In genomic region chr7:117010375-117011133, GRCh38 we compare ENCODE assay signal across 1 cellular context.
TF ChIP-seq lines count a peak whose summit lies in the region.

No MANE protein-coding gene starts in this region.

TF ChIP-seq in GM12878, 131 proteins besides CTCF, POLR2A, EP300 and RAD21 (continued from another document and continues in another):
- TF ChIP-seq ZBTB4 (CRISPR knock-in tag; IDR thresholded peaks at IDR 0.05) (no peak), TBL1XR1 (IDR thresholded peaks at IDR 0.05; ENCODE audit: low read depth, low read length) (0 out of 2 replicates have a peak, but pooled peaks have one; percentile 36), ZNF622 (IDR thresholded peaks at IDR 0.05) (no peak), ATF7 (IDR thresholded peaks at IDR 0.05; ENCODE audit: low read depth) (peak; percentile 83), WRNIP1 (IDR thresholded peaks at IDR 0.05; ENCODE audit: borderline replicate concordance, low read depth, low read length) (0 out of 2 replicates have a peak, but pooled peaks have one; percentile 32), PRDM15 (CRISPR knock-in tag; IDR thresholded peaks at IDR 0.05) (no peak), TCF7 (IDR thresholded peaks at IDR 0.05; ENCODE audit: borderline replicate concordance) (peak; percentile 74), HDAC2 (IDR thresholded peaks at IDR 0.05) (no peak), BMI1 (IDR thresholded peaks at IDR 0.05; ENCODE audit: borderline replicate concordance) (peak; percentile 52; the same call in 1 of the 2 replicates), SMAD1 (IDR thresholded peaks at IDR 0.05; ENCODE audit: low read depth, partially characterized antibody) (no peak), NBN (IDR thresholded peaks at IDR 0.05) (no peak; the same call in 1 of the 2 replicates), PAX8 (IDR thresholded peaks at IDR 0.05) (no peak), SMARCA5 (IDR thresholded peaks at IDR 0.05) (no peak), BHLHE40 (IDR thresholded peaks at IDR 0.05; ENCODE audit: borderline replicate concordance in 1 of 2, low read depth in 2 of 2, low read length in 1 of 2) (peak; percentile 45 to 62; a peak in 1 of 4 replicates), ZNF384 (IDR thresholded peaks at IDR 0.05; ENCODE audit: borderline replicate concordance, low read depth, low read length) (no peak), ZBTB40 (IDR thresholded peaks at IDR 0.05; ENCODE audit: borderline replicate concordance) (no peak), ASH2L (IDR thresholded peaks at IDR 0.05; ENCODE audit: borderline replicate concordance, low read depth) (no peak), CEBPB (IDR thresholded peaks at IDR 0.05; ENCODE audit: borderline replicate concordance in 1 of 2, low read depth in 2 of 2, low read length in 2 of 2) (peak in 1 of 2 experiments; percentile 46; a peak in 1 of 4 replicates), CBFB (IDR thresholded peaks at IDR 0.05; ENCODE audit: low read depth) (no peak), SUZ12 (IDR thresholded peaks at IDR 0.05; ENCODE audit: unreplicated experiment) (no peak), NFIC (IDR thresholded peaks at IDR 0.05; ENCODE audit: low read depth, low read length) (peak; percentile 97), ZZZ3 (IDR thresholded peaks at IDR 0.05; ENCODE audit: control insufficient read depth, insufficient read length, low read depth) (no peak), CREM (IDR thresholded peaks at IDR 0.05; ENCODE audit: low read depth) (peak; percentile 85), NRF1 (conservative IDR thresholded peaks at IDR 0.05; ENCODE audit: low read depth, low read length) (no peak), JUND (IDR thresholded peaks at IDR 0.05; ENCODE audit: low read depth, low read length) (no peak), ZNF217 (IDR thresholded peaks at IDR 0.05) (no peak; the same call in 1 of the 2 replicates), HDGF (IDR thresholded peaks at IDR 0.05) (no peak; the same call in 1 of the 2 replicates)
- TF ChIP-seq, protein P1, sequence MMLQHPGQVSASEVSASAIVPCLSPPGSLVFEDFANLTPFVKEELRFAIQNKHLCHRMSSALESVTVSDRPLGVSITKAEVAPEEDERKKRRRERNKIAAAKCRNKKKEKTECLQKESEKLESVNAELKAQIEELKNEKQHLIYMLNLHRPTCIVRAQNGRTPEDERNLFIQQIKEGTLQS (IDR thresholded peaks at IDR 0.05; ENCODE audit: borderline replicate concordance, extremely low read depth, low read depth, low read length) = no peak
- TF ChIP-seq, protein P2, sequence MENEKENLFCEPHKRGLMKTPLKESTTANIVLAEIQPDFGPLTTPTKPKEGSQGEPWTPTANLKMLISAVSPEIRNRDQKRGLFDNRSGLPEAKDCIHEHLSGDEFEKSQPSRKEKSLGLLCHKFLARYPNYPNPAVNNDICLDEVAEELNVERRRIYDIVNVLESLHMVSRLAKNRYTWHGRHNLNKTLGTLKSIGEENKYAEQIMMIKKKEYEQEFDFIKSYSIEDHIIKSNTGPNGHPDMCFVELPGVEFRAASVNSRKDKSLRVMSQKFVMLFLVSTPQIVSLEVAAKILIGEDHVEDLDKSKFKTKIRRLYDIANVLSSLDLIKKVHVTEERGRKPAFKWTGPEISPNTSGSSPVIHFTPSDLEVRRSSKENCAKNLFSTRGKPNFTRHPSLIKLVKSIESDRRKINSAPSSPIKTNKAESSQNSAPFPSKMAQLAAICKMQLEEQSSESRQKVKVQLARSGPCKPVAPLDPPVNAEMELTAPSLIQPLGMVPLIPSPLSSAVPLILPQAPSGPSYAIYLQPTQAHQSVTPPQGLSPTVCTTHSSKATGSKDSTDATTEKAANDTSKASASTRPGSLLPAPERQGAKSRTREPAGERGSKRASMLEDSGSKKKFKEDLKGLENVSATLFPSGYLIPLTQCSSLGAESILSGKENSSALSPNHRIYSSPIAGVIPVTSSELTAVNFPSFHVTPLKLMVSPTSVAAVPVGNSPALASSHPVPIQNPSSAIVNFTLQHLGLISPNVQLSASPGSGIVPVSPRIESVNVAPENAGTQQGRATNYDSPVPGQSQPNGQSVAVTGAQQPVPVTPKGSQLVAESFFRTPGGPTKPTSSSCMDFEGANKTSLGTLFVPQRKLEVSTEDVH (IDR thresholded peaks at IDR 0.05; ENCODE audit: low read depth, partially characterized antibody) = no peak
- TF ChIP-seq, protein P3, sequence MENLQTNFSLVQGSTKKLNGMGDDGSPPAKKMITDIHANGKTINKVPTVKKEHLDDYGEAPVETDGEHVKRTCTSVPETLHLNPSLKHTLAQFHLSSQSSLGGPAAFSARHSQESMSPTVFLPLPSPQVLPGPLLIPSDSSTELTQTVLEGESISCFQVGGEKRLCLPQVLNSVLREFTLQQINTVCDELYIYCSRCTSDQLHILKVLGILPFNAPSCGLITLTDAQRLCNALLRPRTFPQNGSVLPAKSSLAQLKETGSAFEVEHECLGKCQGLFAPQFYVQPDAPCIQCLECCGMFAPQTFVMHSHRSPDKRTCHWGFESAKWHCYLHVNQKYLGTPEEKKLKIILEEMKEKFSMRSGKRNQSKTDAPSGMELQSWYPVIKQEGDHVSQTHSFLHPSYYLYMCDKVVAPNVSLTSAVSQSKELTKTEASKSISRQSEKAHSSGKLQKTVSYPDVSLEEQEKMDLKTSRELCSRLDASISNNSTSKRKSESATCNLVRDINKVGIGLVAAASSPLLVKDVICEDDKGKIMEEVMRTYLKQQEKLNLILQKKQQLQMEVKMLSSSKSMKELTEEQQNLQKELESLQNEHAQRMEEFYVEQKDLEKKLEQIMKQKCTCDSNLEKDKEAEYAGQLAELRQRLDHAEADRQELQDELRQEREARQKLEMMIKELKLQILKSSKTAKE (IDR thresholded peaks at IDR 0.05; ENCODE audit: low read depth, poor library complexity, severe bottlenecking) = peak; percentile 75
- TF ChIP-seq, protein P4, sequence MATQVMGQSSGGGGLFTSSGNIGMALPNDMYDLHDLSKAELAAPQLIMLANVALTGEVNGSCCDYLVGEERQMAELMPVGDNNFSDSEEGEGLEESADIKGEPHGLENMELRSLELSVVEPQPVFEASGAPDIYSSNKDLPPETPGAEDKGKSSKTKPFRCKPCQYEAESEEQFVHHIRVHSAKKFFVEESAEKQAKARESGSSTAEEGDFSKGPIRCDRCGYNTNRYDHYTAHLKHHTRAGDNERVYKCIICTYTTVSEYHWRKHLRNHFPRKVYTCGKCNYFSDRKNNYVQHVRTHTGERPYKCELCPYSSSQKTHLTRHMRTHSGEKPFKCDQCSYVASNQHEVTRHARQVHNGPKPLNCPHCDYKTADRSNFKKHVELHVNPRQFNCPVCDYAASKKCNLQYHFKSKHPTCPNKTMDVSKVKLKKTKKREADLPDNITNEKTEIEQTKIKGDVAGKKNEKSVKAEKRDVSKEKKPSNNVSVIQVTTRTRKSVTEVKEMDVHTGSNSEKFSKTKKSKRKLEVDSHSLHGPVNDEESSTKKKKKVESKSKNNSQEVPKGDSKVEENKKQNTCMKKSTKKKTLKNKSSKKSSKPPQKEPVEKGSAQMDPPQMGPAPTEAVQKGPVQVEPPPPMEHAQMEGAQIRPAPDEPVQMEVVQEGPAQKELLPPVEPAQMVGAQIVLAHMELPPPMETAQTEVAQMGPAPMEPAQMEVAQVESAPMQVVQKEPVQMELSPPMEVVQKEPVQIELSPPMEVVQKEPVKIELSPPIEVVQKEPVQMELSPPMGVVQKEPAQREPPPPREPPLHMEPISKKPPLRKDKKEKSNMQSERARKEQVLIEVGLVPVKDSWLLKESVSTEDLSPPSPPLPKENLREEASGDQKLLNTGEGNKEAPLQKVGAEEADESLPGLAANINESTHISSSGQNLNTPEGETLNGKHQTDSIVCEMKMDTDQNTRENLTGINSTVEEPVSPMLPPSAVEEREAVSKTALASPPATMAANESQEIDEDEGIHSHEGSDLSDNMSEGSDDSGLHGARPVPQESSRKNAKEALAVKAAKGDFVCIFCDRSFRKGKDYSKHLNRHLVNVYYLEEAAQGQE (IDR thresholded peaks at IDR 0.05; ENCODE audit: low read depth, low read length) = no peak
- TF ChIP-seq, protein P5, sequence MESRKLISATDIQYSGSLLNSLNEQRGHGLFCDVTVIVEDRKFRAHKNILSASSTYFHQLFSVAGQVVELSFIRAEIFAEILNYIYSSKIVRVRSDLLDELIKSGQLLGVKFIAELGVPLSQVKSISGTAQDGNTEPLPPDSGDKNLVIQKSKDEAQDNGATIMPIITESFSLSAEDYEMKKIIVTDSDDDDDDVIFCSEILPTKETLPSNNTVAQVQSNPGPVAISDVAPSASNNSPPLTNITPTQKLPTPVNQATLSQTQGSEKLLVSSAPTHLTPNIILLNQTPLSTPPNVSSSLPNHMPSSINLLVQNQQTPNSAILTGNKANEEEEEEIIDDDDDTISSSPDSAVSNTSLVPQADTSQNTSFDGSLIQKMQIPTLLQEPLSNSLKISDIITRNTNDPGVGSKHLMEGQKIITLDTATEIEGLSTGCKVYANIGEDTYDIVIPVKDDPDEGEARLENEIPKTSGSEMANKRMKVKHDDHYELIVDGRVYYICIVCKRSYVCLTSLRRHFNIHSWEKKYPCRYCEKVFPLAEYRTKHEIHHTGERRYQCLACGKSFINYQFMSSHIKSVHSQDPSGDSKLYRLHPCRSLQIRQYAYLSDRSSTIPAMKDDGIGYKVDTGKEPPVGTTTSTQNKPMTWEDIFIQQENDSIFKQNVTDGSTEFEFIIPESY (IDR thresholded peaks at IDR 0.05) = no peak
- TF ChIP-seq, protein P6, sequence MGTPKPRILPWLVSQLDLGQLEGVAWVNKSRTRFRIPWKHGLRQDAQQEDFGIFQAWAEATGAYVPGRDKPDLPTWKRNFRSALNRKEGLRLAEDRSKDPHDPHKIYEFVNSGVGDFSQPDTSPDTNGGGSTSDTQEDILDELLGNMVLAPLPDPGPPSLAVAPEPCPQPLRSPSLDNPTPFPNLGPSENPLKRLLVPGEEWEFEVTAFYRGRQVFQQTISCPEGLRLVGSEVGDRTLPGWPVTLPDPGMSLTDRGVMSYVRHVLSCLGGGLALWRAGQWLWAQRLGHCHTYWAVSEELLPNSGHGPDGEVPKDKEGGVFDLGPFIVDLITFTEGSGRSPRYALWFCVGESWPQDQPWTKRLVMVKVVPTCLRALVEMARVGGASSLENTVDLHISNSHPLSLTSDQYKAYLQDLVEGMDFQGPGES (IDR thresholded peaks at IDR 0.05) = no peak
